In genomic region chr4:140251566-140251965, GRCh38 we compare ENCODE assay signal across 10 cellular contexts.
DNase-seq lines count a peak whose midpoint lies in the region; ATAC-seq, FAIRE-seq and TF ChIP-seq lines count a peak whose summit lies in the region.
"Had no signal": no experiment of that assay in that cellular context is flagged by ENCODE, and none has a peak within 500 bp of the region (broad histone marks: within the 10 kb centered on the region; RNA-seq: fewer than 3 reads in every experiment).

No MANE protein-coding gene starts in this region.

- DNase-seq in A673 (ENCODE audit: low spot score) (no peak), HCT116 (ENCODE audit: low read depth, low spot score) (no peak), H54 (ENCODE audit: insufficient read length, low spot score) (no peak), cardiac septum (ENCODE audit: low spot score) (no peak), NCI-H1105 treated with DMSO at 0.1 percent for 48 hours (lab: John Stamatoyannopoulos, UW) (no peak), anterior cingulate cortex (lab: John Stamatoyannopoulos, UW) (no peak)
- DNase-seq in central memory CD8-positive, alpha-beta T cell (ENCODE audit: low spot score in 2 of 2) = no peak
- no peak for DNase-seq in natural killer cell treated with Interleukin-12 subunit alpha and Interleukin-12 subunit beta and Interleukin-15 and Interleukin-18, amount 100 ng/mL, for 72 hours (ENCODE audit: low spot score)
- DNase-seq: effector CD8-positive, alpha-beta T cell had no signal

- H3K4me1 ChIP-seq in A673 (ENCODE audit: insufficient read depth, low read length, poor library complexity, severe bottlenecking) (peaks cover 13% of the 10 kb centered on the region), HCT116 (ENCODE audit: control insufficient read depth in 1 of 2, insufficient read depth in 2 of 2, low read length in 2 of 2) (peaks cover 2 to 35% of the 10 kb centered on the region in 2 experiments; a peak in 3 of 4 replicates)

- no peak overlapping the region for H3K4me2 ChIP-seq in HCT116 (ENCODE audit: low read length)

- H3K9ac ChIP-seq in HCT116 (ENCODE audit: low read length) = no peak overlapping the region

- no peak for ATAC-seq in HCT116
- no peak for ATAC-seq in central memory CD8-positive, alpha-beta T cell (replicated peaks; ENCODE audit: extremely low read depth, poor library complexity, severe bottlenecking)
- ATAC-seq in natural killer cell treated with Interleukin-12 subunit alpha and Interleukin-12 subunit beta and Interleukin-15 and Interleukin-18, amount 100 ng/mL, for 72 hours = no peak

- H3K27me3 ChIP-seq in A673 (replicated peaks; ENCODE audit: insufficient read depth, low read depth, low read length, poor library complexity) (no peaks in the 10 kb centered on the region), HCT116 (ENCODE audit: insufficient read depth, low read length) (no peaks in the 10 kb centered on the region)

- TF ChIP-seq CTCF in A673 (conservative IDR thresholded peaks at IDR 0.05; ENCODE audit: low read depth, low read length) (no peak), HCT116 (IDR thresholded peaks at IDR 0.05 in 2 of 3, conservative IDR thresholded peaks at IDR 0.05 in 1 of 3; ENCODE audit: borderline replicate concordance in 1 of 3, insufficient read depth in 1 of 3, low read depth in 2 of 3, low read length in 2 of 3) (no peak)

- no peaks in the 10 kb centered on the region for H3K9me2 ChIP-seq in HCT116 (ENCODE audit: insufficient read depth)

- no peaks in the 10 kb centered on the region for H3K9me3 Mint-ChIP-seq in central memory CD8-positive, alpha-beta T cell
- H3K9me3 Mint-ChIP-seq in natural killer cell treated with Interleukin-12 subunit alpha and Interleukin-12 subunit beta and Interleukin-15 and Interleukin-18, amount 100 ng/mL, for 72 hours = no peaks in the 10 kb centered on the region
- H3K9me3 Mint-ChIP-seq: activated CD4-positive, alpha-beta memory T cell treated with anti-CD3 and anti-CD28 coated beads for 36 hours had no signal

- H3K9me3 ChIP-seq in A673 (ENCODE audit: low read depth, low read length, poor library complexity, severe bottlenecking) (no peaks in the 10 kb centered on the region), HCT116 (ENCODE audit: control insufficient read depth in 1 of 2, insufficient read depth in 1 of 2, low read depth in 1 of 2, low read length in 2 of 2) (no peaks in the 10 kb centered on the region)

- H3K36me3 Mint-ChIP-seq in central memory CD8-positive, alpha-beta T cell (ENCODE audit: insufficient read depth) = no peaks in the 10 kb centered on the region
- H3K36me3 Mint-ChIP-seq in natural killer cell treated with Interleukin-12 subunit alpha and Interleukin-12 subunit beta and Interleukin-15 and Interleukin-18, amount 100 ng/mL, for 72 hours = no peaks in the 10 kb centered on the region
- H3K36me3 Mint-ChIP-seq: activated CD4-positive, alpha-beta memory T cell treated with anti-CD3 and anti-CD28 coated beads for 36 hours had no signal

- H3K36me3 ChIP-seq in A673 (ENCODE audit: insufficient read depth, low read length, poor library complexity, severe bottlenecking) (no peaks in the 10 kb centered on the region), HCT116 (ENCODE audit: control insufficient read depth in 1 of 2, insufficient read depth in 2 of 2, low read length in 2 of 2) (no peaks in the 10 kb centered on the region)

- H3K4me3 Mint-ChIP-seq in central memory CD8-positive, alpha-beta T cell = peak overlapping the region; percentile 42
- peak overlapping the region; percentile 44 for H3K4me3 Mint-ChIP-seq in natural killer cell treated with Interleukin-12 subunit alpha and Interleukin-12 subunit beta and Interleukin-15 and Interleukin-18, amount 100 ng/mL, for 72 hours

- H3K27ac Mint-ChIP-seq in central memory CD8-positive, alpha-beta T cell (ENCODE audit: low read depth) = no peak overlapping the region
- H3K27ac Mint-ChIP-seq in natural killer cell treated with Interleukin-12 subunit alpha and Interleukin-12 subunit beta and Interleukin-15 and Interleukin-18, amount 100 ng/mL, for 72 hours = no peak overlapping the region
- H3K27ac Mint-ChIP-seq: activated CD4-positive, alpha-beta memory T cell treated with anti-CD3 and anti-CD28 coated beads for 36 hours had no signal

- POLR2A ChIA-PET in A673 (lab: Charles Lee; ENCODE audit: low non-redundant PET) (no interaction called here), HCT116 (lab: Charles Lee) (interaction anchor here (1.1 to 1.7 kb wide), 4 partner anchors 16 to 199 kb away, joined by 3 to 4 read pairs (median 4); partner anchors contain the start of gene MAML3)

- no peak for FAIRE-seq in H54 (lab: Jason Lieb, UNC)

- H3K4me3 ChIP-seq in A673 (ENCODE audit: low read depth, low read length, poor library complexity, severe bottlenecking) = no peak overlapping the region
- H3K4me3 ChIP-seq in HCT116 (replicated peaks in 1 of 2; ENCODE audit: low read depth in 1 of 2, low read length in 2 of 2) = no peak overlapping the region

- RAD21 ChIA-PET in HCT116 (lab: Charles Lee; ENCODE audit: low non-redundant PET in 1 of 2, low total read pairs in 2 of 2, uncharacterized antibody in 2 of 2, unreplicated experiment in 2 of 2) = no interaction called here

- no peak for TF ChIP-seq RAD21 in HCT116 (IDR thresholded peaks at IDR 0.05; ENCODE audit: low read depth)

- TF ChIP-seq POLR2A in HCT116 (IDR thresholded peaks at IDR 0.05; ENCODE audit: borderline replicate concordance, extremely low read depth, insufficient read depth, insufficient read length) (no peak), H54 (IDR thresholded peaks at IDR 0.05; ENCODE audit: low read depth, low read length) (no peak)

- no peak overlapping the region for H2AFZ ChIP-seq in HCT116 (ENCODE audit: low read depth, low read length, poor library complexity, severe bottlenecking)

- BruUV-seq in A673 (replicated peaks; lab: Mats Ljungman, UMichigan) = no TSS peak
- no TSS peak for BruUV-seq in HCT116 (replicated peaks; lab: Mats Ljungman, UMichigan)

- intact Hi-C loops in A673 (cut with micrococcal nuclease; ENCODE audit: unreplicated experiment) = loop anchor here (5.0 kb wide), 1 partner anchor 594 kb away; no protein-coding TSS in a partner anchor
- intact Hi-C loops in HCT116 (cut with micrococcal nuclease) = loop anchor here (5.0 to 10.0 kb wide), 2 partner anchors 594 to 603 kb away; no protein-coding TSS in a partner anchor
- intact Hi-C loops in cardiac septum (cut with DNase I) = loop anchor here (5.0 kb wide), 2 partner anchors 154 to 594 kb away; no protein-coding TSS in a partner anchor

- H3K27me3 Mint-ChIP-seq in central memory CD8-positive, alpha-beta T cell = peaks cover 63% of the 10 kb centered on the region
- H3K27me3 Mint-ChIP-seq in natural killer cell treated with Interleukin-12 subunit alpha and Interleukin-12 subunit beta and Interleukin-15 and Interleukin-18, amount 100 ng/mL, for 72 hours = peaks cover 22 to 29% of the 10 kb centered on the region in 2 donors

- H3K4me1 Mint-ChIP-seq in central memory CD8-positive, alpha-beta T cell = peaks cover 5% of the 10 kb centered on the region
- H3K4me1 Mint-ChIP-seq in natural killer cell treated with Interleukin-12 subunit alpha and Interleukin-12 subunit beta and Interleukin-15 and Interleukin-18, amount 100 ng/mL, for 72 hours (ENCODE audit: low read depth in 2 of 2) = peaks cover 12 to 14% of the 10 kb centered on the region in 2 donors

- H4K20me1 ChIP-seq in HCT116 (ENCODE audit: insufficient read depth) = no peaks in the 10 kb centered on the region

- CTCF ChIA-PET in A673 (lab: Charles Lee) (no interaction called here), HCT116 (lab: Charles Lee) (interaction anchor here (1.0 to 3.4 kb wide), 5 partner anchors 96 to 595 kb away, joined by 3 to 18 read pairs (median 5); partner anchors contain the start of gene MAML3)

- H3K27ac ChIP-seq in A673 (ENCODE audit: low read depth, low read length, poor library complexity, severe bottlenecking) (peak overlapping the region; percentile 14), HCT116 (ENCODE audit: low read depth, low read length) (no peak overlapping the region)

- H3K79me2 ChIP-seq in HCT116 (ENCODE audit: insufficient read depth, low read length) = no peaks in the 10 kb centered on the region

TF ChIP-seq in HCT116, 20 proteins besides CTCF, POLR2A, EP300 and RAD21:
- TF ChIP-seq FOSL1 (IDR thresholded peaks at IDR 0.05; ENCODE audit: low read depth) (no peak), YY1 (IDR thresholded peaks at IDR 0.05; ENCODE audit: extremely low read depth, insufficient replicate concordance, low read depth, low read length) (no peak), REST (IDR thresholded peaks at IDR 0.05; ENCODE audit: low read depth) (no peak), EZH2phosphoT487 (IDR thresholded peaks at IDR 0.05; ENCODE audit: borderline replicate concordance) (no peak), ZFX (IDR thresholded peaks at IDR 0.05) (no peak), JUND (IDR thresholded peaks at IDR 0.05) (no peak), POLR2AphosphoS5 (IDR thresholded peaks at IDR 0.05; ENCODE audit: low read depth, low read length) (no peak), MAX (IDR thresholded peaks at IDR 0.05) (peak; percentile 33; the same call in 1 of the 2 replicates)
